In genomic region chr3:45100998-45101407, GRCh38 we compare ENCODE assay signal across 12 cellular contexts. TPM values are rescaled to one million over a fixed set of nuclear protein-coding genes. Genes with fewer than 3 reads are reported as not detected.
A peak's percentile ranks its signal among the peaks of the same experiment; 100 is the strongest.
DNase-seq lines count a peak whose midpoint lies in the region; ATAC-seq and TF ChIP-seq lines count a peak whose summit lies in the region.
"Had no signal": no experiment of that assay in that cellular context is flagged by ENCODE, and none has a peak within 500 bp of the region (broad histone marks: within the 10 kb centered on the region; RNA-seq: fewer than 3 reads in every experiment).

No MANE protein-coding gene starts in this region.

- no peak for TF ChIP-seq CTCF in HFFc6 (IDR thresholded peaks at IDR 0.05)
- TF ChIP-seq CTCF in foreskin fibroblast (IDR thresholded peaks at IDR 0.05; ENCODE audit: low read depth, low read length) = no peak

- no peak overlapping the region for H3K4me3 ChIP-seq in foreskin fibroblast (ENCODE audit: low read depth in 1 of 2, low read length in 2 of 2)

- peaks cover 7% of the 10 kb centered on the region; the same call in 1 of the 2 replicates for H3K36me3 Mint-ChIP-seq in HFFc6 (ENCODE audit: low read depth)
- H3K36me3 Mint-ChIP-seq: brain had no signal

- peaks cover 25% of the 10 kb centered on the region for H3K4me1 Mint-ChIP-seq in HFFc6 (ENCODE audit: low read depth)
- H3K4me1 Mint-ChIP-seq: brain, neural crest cell had no signal

- no peak overlapping the region for H3K27ac Mint-ChIP-seq in HFFc6
- H3K27ac Mint-ChIP-seq: brain had no signal

- no peak overlapping the region for H3K4me3 Mint-ChIP-seq in HFFc6
- H3K4me3 Mint-ChIP-seq: brain; CD4-positive, CD25-positive, alpha-beta regulatory T cell; neural crest cell had no signal

- no peak for ATAC-seq in GM18870 (IDR thresholded peaks at IDR 0.05; ENCODE audit: unreplicated experiment)

- no peaks in the 10 kb centered on the region for H3K27me3 Mint-ChIP-seq in HFFc6 (ENCODE audit: insufficient read depth)

- no peaks in the 10 kb centered on the region for H3K9me3 Mint-ChIP-seq in HFFc6

- DNase-seq in AG08395 (ENCODE audit: low spot score) (peak; percentile 86), HFFc6 (peak; percentile 30), SKM-1 (lab: John Stamatoyannopoulos, UW; ENCODE audit: unreplicated experiment) (peak; percentile 43), foreskin fibroblast (peak; percentile 89 to 93), NCI-H1436 treated with DMSO at 0.1 percent for 48 hours (lab: John Stamatoyannopoulos, UW) (no peak), NCI-H82 (lab: John Stamatoyannopoulos, UW) (no peak)
- DNase-seq in activated T-cell treated with anti-CD3 and anti-CD28 coated beads, Interleukin-2, amount 50 U/mL, for 48 hours = no peak
- DNase-seq: CD4-positive, CD25-positive, alpha-beta regulatory T cell; T-helper 9 cell had no signal

RNA-seq across cellular contexts. Expression of gene CDCP1, which starts 45.2 kb away (rescaled TPM):
- total RNA-seq in HFFc6 (2021; fragmentation: NEBNext Ultra II Directional; extraction: Animal tissue kit (Norgen Biotek cat#: 25700)) = 1 to 10 TPM in 4 of 6 experiments, under 1 TPM in 2; 0.78 to 2.1 (median 1.7) TPM
- total RNA-seq: neural crest cell had no signal

Comparison
In these comparisons a context has a peak if more than half of its experiments do, and no peak if none do; other contexts are left out.
1. DNase-seq: peak in AG08395 (single experiment), HFFc6 (single experiment), SKM-1 (single experiment) and foreskin fibroblast (2 of 2); none in activated T-cell treated with anti-CD3 and anti-CD28 coated beads, Interleukin-2, amount 50 U/mL, for 48 hours (0 of 2), NCI-H1436 treated with DMSO at 0.1 percent for 48 hours (single experiment) and NCI-H82 (single experiment).